Comparison of ENCODE assay signal across 14 cellular contexts in genomic region chr1:3306583-3307285, GRCh38.
DNase-seq lines count a peak whose midpoint lies in the region; ATAC-seq, FAIRE-seq and TF ChIP-seq lines count a peak whose summit lies in the region.
"Had no signal": no experiment of that assay in that cellular context is flagged by ENCODE, and none has a peak within 500 bp of the region (broad histone marks: within the 10 kb centered on the region; RNA-seq: fewer than 3 reads in every experiment).

No MANE protein-coding gene starts in this region.

- no peak for TF ChIP-seq RAD21 in A549 (conservative IDR thresholded peaks at IDR 0.05 in 1 of 2, IDR thresholded peaks at IDR 0.05 in 1 of 2)

- peaks cover 5% of the 10 kb centered on the region for H3K27me3 ChIP-seq in adipocyte (replicated peaks; ENCODE audit: control insufficient read depth, insufficient read depth, low read length)
- H3K27me3 ChIP-seq: hepatocyte, SJSA1 had no signal

- peak overlapping the region; percentile 41 for H3K4me2 ChIP-seq in A549
- H3K4me2 ChIP-seq: hepatocyte had no signal

- FAIRE-seq in A549 (lab: Jason Lieb, UNC) = no peak

- POLR2A ChIA-PET in A549 (lab: Yijun Ruan, JAX) = no interaction called here

- ATAC-seq in A549 (no peak), GM18868 (IDR thresholded peaks at IDR 0.05; ENCODE audit: unreplicated experiment) (no peak), HG03108 (IDR thresholded peaks at IDR 0.05; ENCODE audit: unreplicated experiment) (no peak), GM21723 (IDR thresholded peaks at IDR 0.05; ENCODE audit: unreplicated experiment) (no peak)

- CTCF ChIA-PET in A549 (lab: Yijun Ruan, JAX) = no interaction called here

- H3K36me3 ChIP-seq in adipocyte (ENCODE audit: control insufficient read depth, insufficient read depth, low read length, severe bottlenecking) = no peaks in the 10 kb centered on the region
- H3K36me3 ChIP-seq: SJSA1 had no signal

- DNase-seq in A549 (ENCODE audit: low read depth in 1 of 2, low spot score in 1 of 2) = no peak
- peak; percentile 62 for DNase-seq in GM04503 (ENCODE audit: low read depth)
- DNase-seq in adipocyte (ENCODE audit: low read depth) = peak; percentile 78
- peak; percentile 41 for DNase-seq in hepatic stellate cell (ENCODE audit: low spot score)
- DNase-seq in 8988T = no peak
- DNase-seq: CD4-positive, CD25-positive, alpha-beta regulatory T cell; NCI-H82; stimulated activated CD8-positive, alpha-beta memory T cell treated with anti-CD3 and anti-CD28 coated beads, Interleukin-4, amount 100 ng/mL, for 48 hours had no signal

- no peak for TF ChIP-seq EP300 in A549 (IDR thresholded peaks at IDR 0.05)

- TF ChIP-seq CTCF in A549 (IDR thresholded peaks at IDR 0.05) = no peak

- H3K9me3 ChIP-seq in A549 (no peaks in the 10 kb centered on the region), adipocyte (ENCODE audit: control insufficient read depth, low read length) (peaks cover 10% of the 10 kb centered on the region)
- H3K9me3 ChIP-seq: SJSA1 had no signal

- no peak overlapping the region for H3K4me3 ChIP-seq in A549
- peak overlapping the region; percentile 9 for H3K4me3 ChIP-seq in adipocyte (ENCODE audit: low read length)
- H3K4me3 ChIP-seq: hepatocyte, lung, SJSA1 had no signal

- WGBS in A549 (ENCODE audit: missing lambda C conversion rate) = 63% methylated on average over 10 of the region's 10 CpGs

- no peak overlapping the region for H3K9ac ChIP-seq in adipocyte (ENCODE audit: low read length)

- no peak for TF ChIP-seq POLR2A in A549 (IDR thresholded peaks at IDR 0.05; ENCODE audit: low read length)

- H3K27ac ChIP-seq in A549 = peak overlapping the region in 1 of 2 experiments; percentile 48; a peak in 1 of 6 replicates
- H3K27ac ChIP-seq: hepatocyte, SJSA1 had no signal

- H3K4me1 ChIP-seq in A549 = peaks cover 12% of the 10 kb centered on the region
- H3K4me1 ChIP-seq in adipocyte (ENCODE audit: control insufficient read depth, insufficient read depth, low read length) = peaks cover 16% of the 10 kb centered on the region

TF ChIP-seq in A549, 52 proteins besides CTCF, POLR2A, EP300 and RAD21:
- TF ChIP-seq CEBPB (IDR thresholded peaks at IDR 0.05) (peak in 1 of 2 experiments; percentile 53; a peak in 2 of 4 replicates), FOSL2 (IDR thresholded peaks at IDR 0.05) (no peak), FOSL2 (CRISPR knock-in tag; IDR thresholded peaks at IDR 0.05) (0 out of 2 replicates have a peak, but pooled peaks have one; percentile 5), HES2 (IDR thresholded peaks at IDR 0.05) (no peak)
TF ChIP-seq in A549: peak in this region for 2.

Comparison
In these comparisons a context has a peak if more than half of its experiments do, and no peak if none do; other contexts are left out.
1. DNase-seq: peak in GM04503 (single experiment), adipocyte (single experiment) and hepatic stellate cell (single experiment); none in A549 (0 of 2) and 8988T (single experiment).